1 cellular context compared by ENCODE assay signal in genomic region chr2:40690036-40690435, GRCh38.
TF ChIP-seq lines count a peak whose summit lies in the region.

No MANE protein-coding gene starts in this region.

TF ChIP-seq in GM12878, 131 proteins besides CTCF, POLR2A, EP300 and RAD21 (continued from another document):
- TF ChIP-seq NR2C2 (IDR thresholded peaks at IDR 0.05; ENCODE audit: borderline replicate concordance, control insufficient read depth, insufficient read length, low read depth), result no peak
- no peak for TF ChIP-seq KLF5 (IDR thresholded peaks at IDR 0.05; ENCODE audit: partially characterized antibody)
